Comparison of ENCODE assay signal across 1 cellular context in the genomic region with DNA sequence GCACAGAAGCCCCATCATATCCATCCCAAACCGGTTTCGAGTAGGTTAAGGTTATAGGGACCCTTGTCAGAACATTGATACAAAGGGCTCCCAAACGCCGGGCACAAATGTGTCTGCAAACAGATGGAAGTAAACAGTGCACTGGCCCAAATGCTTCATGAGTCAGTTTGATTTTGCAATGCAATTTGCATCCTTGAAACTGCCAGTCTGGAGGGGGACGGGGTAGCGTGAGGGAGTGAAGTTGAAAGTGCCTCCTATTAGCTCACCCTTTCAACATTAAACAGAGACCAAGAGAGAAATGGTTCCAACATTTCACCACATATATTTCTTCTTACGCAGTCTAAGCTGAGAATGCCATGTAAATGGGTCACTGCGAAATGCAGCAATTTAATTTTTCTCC.
TF ChIP-seq lines count a peak whose summit lies in the region.

No MANE protein-coding gene starts in this region.

TF ChIP-seq in A549, 52 proteins besides CTCF, POLR2A, EP300 and RAD21:
- TF ChIP-seq CEBPB (IDR thresholded peaks at IDR 0.05): peak; percentile 4 to 14; a peak in 1 of 4 replicates
